Comparison of ENCODE assay signal across 8 cellular contexts in the genomic region with DNA sequence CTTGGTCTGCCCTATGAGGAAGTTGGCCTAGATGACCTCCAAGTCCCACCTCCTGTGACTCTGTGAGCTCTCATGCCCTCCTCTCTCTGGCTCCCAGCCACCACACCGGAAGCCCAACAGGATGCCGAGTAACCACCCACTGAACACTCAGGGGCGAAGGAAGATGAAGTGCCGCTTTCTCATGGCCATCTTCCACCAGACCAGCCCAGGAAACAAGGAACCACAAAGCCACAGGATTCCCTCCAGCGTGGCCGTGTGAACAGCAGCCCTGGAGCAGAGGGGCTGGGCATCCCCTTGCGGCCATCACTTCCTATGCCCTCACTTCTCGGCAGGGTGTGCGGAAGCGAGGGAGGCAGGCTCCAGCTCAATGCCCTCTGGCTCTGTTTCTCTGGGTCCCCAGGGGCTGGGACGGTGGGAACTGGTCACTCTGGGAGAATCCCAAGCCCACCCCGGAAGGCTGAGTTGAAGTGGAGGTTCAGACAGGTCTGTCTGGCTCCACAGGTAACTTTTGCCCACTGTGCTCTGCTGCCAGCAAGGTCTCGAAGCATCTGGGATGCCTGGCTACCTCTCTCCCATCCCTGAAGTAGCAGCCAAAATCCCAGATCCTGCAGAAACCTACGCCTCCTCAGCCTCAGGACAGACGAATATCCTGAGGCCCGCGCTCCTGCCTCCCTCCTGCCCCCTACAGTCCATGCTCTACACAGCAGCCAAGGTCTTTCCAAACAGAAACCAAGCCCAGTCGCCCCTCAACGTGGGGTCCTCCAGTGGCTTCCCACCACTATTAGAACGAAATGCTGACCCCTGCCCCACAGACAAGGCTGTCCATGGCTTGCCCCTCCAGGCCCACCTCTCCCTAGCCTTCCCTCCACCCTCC. TPM values are rescaled to one million over a fixed set of nuclear protein-coding genes. Genes with fewer than 3 reads are reported as not detected.
DNase-seq lines count a peak whose midpoint lies in the region; ATAC-seq and TF ChIP-seq lines count a peak whose summit lies in the region.

No MANE protein-coding gene starts in this region.

- peaks cover 21% of the 10 kb centered on the region for H3K36me3 Mint-ChIP-seq in activated CD4-positive, alpha-beta memory T cell treated with anti-CD3 and anti-CD28 coated beads, Interleukin-2, amount 10 ng/mL, durations not matched to agents 7 days and 5 days (ENCODE audit: low read depth)

- DNase-seq in NCI-H226: peak; percentile 83
- peak; percentile 89 for DNase-seq in activated CD4-positive, alpha-beta memory T cell treated with anti-CD3 and anti-CD28 coated beads, Interleukin-2, amount 10 ng/mL, durations not matched to agents 7 days and 5 days
- peak; percentile 60 for DNase-seq in effector CD8-positive, alpha-beta T cell (lab: John Stamatoyannopoulos, UW)
- peak; percentile 79 for DNase-seq in mucosa of gallbladder (ENCODE audit: low spot score)
- DNase-seq in stimulated activated CD8-positive, alpha-beta memory T cell treated with anti-CD3 and anti-CD28 coated beads, Interleukin-7, amount 100 ng/mL, for 1 hour (ENCODE audit: low read depth in 2 of 2): peak; percentile 55 to 57
- no peak for DNase-seq in NCI-H1417 (lab: John Stamatoyannopoulos, UW)

- CTCF ChIA-PET in activated CD4-positive, alpha-beta memory T cell treated with anti-CD3 and anti-CD28 coated beads, Interleukin-2, amount 10 ng/mL, durations not matched to agents 7 days and 5 days (lab: Charles Lee): interaction anchor here (0.9 to 3.8 kb wide), 11 partner anchors 10 to 103 kb away, joined by 3 to 45 read pairs (median 8); no protein-coding TSS in a partner anchor

- no peaks in the 10 kb centered on the region for H3K27me3 Mint-ChIP-seq in activated CD4-positive, alpha-beta memory T cell treated with anti-CD3 and anti-CD28 coated beads, Interleukin-2, amount 10 ng/mL, durations not matched to agents 7 days and 5 days

- POLR2A ChIA-PET in activated CD4-positive, alpha-beta memory T cell treated with anti-CD3 and anti-CD28 coated beads, Interleukin-2, amount 10 ng/mL, durations not matched to agents 7 days and 5 days (lab: Charles Lee): interaction anchor here (1.0 to 7.5 kb wide), 9 partner anchors 9 to 548 kb away, joined by 3 to 92 read pairs (median 6); a partner anchor contains a TSS

- peak overlapping the region; percentile 73 for H3K4me3 Mint-ChIP-seq in activated CD4-positive, alpha-beta memory T cell treated with anti-CD3 and anti-CD28 coated beads, Interleukin-2, amount 10 ng/mL, durations not matched to agents 7 days and 5 days

- ATAC-seq in HG02610 (IDR thresholded peaks at IDR 0.05; ENCODE audit: unreplicated experiment): peak; percentile 80

- H3K4me1 Mint-ChIP-seq in activated CD4-positive, alpha-beta memory T cell treated with anti-CD3 and anti-CD28 coated beads, Interleukin-2, amount 10 ng/mL, durations not matched to agents 7 days and 5 days: peaks cover 89% of the 10 kb centered on the region

- peak; percentile 90 for TF ChIP-seq CTCF in GM12874 (IDR thresholded peaks at IDR 0.05; ENCODE audit: insufficient read depth, low read depth, low read length)

- H3K9me3 Mint-ChIP-seq in activated CD4-positive, alpha-beta memory T cell treated with anti-CD3 and anti-CD28 coated beads, Interleukin-2, amount 10 ng/mL, durations not matched to agents 7 days and 5 days: no peaks in the 10 kb centered on the region

- peak overlapping the region; percentile 94 for H3K27ac Mint-ChIP-seq in activated CD4-positive, alpha-beta memory T cell treated with anti-CD3 and anti-CD28 coated beads, Interleukin-2, amount 10 ng/mL, durations not matched to agents 7 days and 5 days

RNA-seq across cellular contexts. Expression of a gene that starts 44.2 kb away (rescaled TPM):
- 10 to 100 TPM; 85.3 to 87.9 TPM for total RNA-seq in activated CD4-positive, alpha-beta memory T cell treated with anti-CD3 and anti-CD28 coated beads, Interleukin-2, amount 10 ng/mL, durations not matched to agents 7 days and 5 days
- 140 TPM for total RNA-seq in mucosa of gallbladder

Comparison
In these comparisons a context has a peak if more than half of its experiments do, and no peak if none do; other contexts are left out.
1. DNase-seq: peak in NCI-H226 (single experiment), activated CD4-positive, alpha-beta memory T cell treated with anti-CD3 and anti-CD28 coated beads, Interleukin-2, amount 10 ng/mL, durations not matched to agents 7 days and 5 days (single experiment), effector CD8-positive, alpha-beta T cell (single experiment), mucosa of gallbladder (single experiment) and stimulated activated CD8-positive, alpha-beta memory T cell treated with anti-CD3 and anti-CD28 coated beads, Interleukin-7, amount 100 ng/mL, for 1 hour (2 of 2); none in NCI-H1417 (0 of 3).